9 cellular contexts compared by ENCODE assay signal in genomic region chr9:5511476-5511875, GRCh38.
DNase-seq lines count a peak whose midpoint lies in the region; TF ChIP-seq lines count a peak whose summit lies in the region.
"Had no signal": no experiment of that assay in that cellular context is flagged by ENCODE, and none has a peak within 500 bp of the region (broad histone marks: within the 10 kb centered on the region; RNA-seq: fewer than 3 reads in every experiment).

No MANE protein-coding gene starts in this region.

- DNase-seq in NCI-H1417 (lab: John Stamatoyannopoulos, UW) (peak in 2 of 3 experiments; percentile 9), NCI-H1417 treated with DMSO at 0.1 percent for 48 hours (lab: John Stamatoyannopoulos, UW) (no peak), choroid plexus epithelial cell (ENCODE audit: low read depth) (no peak), retina (peak; percentile 18), NOMO-1 treated with DMSO at 0.1 percent for 48 hours (lab: John Stamatoyannopoulos, UW; ENCODE audit: unreplicated experiment) (no peak), NCI-H1694 treated with DMSO at 0.1 percent for 48 hours (lab: John Stamatoyannopoulos, UW) (no peak), KG1 (lab: John Stamatoyannopoulos, UW) (no peak)
- DNase-seq: NCI-H2227 treated with DMSO at 0.1 percent for 48 hours had no signal

- no peaks in the 10 kb centered on the region for H3K36me3 ChIP-seq in KMS-11 (ENCODE audit: insufficient read depth)

- H2AFZ ChIP-seq in KMS-11 (ENCODE audit: low read depth) = 0 out of 2 replicates have a peak overlapping the region, but pooled peaks have one; percentile 67

- H3K27ac ChIP-seq in KMS-11 = no peak overlapping the region

- peaks cover 41% of the 10 kb centered on the region for H3K4me1 ChIP-seq in KMS-11 (ENCODE audit: low read depth, poor library complexity, severe bottlenecking)

- H3K79me2 ChIP-seq in KMS-11 (ENCODE audit: insufficient read depth, low read depth) = no peaks in the 10 kb centered on the region

- no peak overlapping the region for H3K4me3 ChIP-seq in KMS-11 (IDR thresholded peaks at IDR 0.05; ENCODE audit: insufficient read depth, low read depth, low read length)
- peak overlapping the region; percentile 6 for H3K4me3 ChIP-seq in choroid plexus epithelial cell (ENCODE audit: low read depth, low read length)

- no peaks in the 10 kb centered on the region for H4K20me1 ChIP-seq in KMS-11 (ENCODE audit: insufficient read depth)

- peak overlapping the region; percentile 86; the same call in 1 of the 2 replicates for H3K4me2 ChIP-seq in KMS-11

- H3K9ac ChIP-seq in KMS-11 = no peak overlapping the region

- no peak for TF ChIP-seq CTCF in KMS-11 (conservative IDR thresholded peaks at IDR 0.05; ENCODE audit: low read depth, low read length)
- no peak for TF ChIP-seq CTCF in choroid plexus epithelial cell (conservative IDR thresholded peaks at IDR 0.05; ENCODE audit: low read depth, low read length)

- H3K27me3 ChIP-seq in KMS-11 (ENCODE audit: insufficient read depth, low read depth) = no peaks in the 10 kb centered on the region

Comparison
In these comparisons a context has a peak if more than half of its experiments do, and no peak if none do; other contexts are left out.
1. DNase-seq: peak in NCI-H1417 (2 of 3) and retina (single experiment); none in NCI-H1417 treated with DMSO at 0.1 percent for 48 hours (single experiment), choroid plexus epithelial cell (single experiment), NOMO-1 treated with DMSO at 0.1 percent for 48 hours (single experiment), NCI-H1694 treated with DMSO at 0.1 percent for 48 hours (single experiment) and KG1 (single experiment).